8 cellular contexts compared by ENCODE assay signal in the genomic region with DNA sequence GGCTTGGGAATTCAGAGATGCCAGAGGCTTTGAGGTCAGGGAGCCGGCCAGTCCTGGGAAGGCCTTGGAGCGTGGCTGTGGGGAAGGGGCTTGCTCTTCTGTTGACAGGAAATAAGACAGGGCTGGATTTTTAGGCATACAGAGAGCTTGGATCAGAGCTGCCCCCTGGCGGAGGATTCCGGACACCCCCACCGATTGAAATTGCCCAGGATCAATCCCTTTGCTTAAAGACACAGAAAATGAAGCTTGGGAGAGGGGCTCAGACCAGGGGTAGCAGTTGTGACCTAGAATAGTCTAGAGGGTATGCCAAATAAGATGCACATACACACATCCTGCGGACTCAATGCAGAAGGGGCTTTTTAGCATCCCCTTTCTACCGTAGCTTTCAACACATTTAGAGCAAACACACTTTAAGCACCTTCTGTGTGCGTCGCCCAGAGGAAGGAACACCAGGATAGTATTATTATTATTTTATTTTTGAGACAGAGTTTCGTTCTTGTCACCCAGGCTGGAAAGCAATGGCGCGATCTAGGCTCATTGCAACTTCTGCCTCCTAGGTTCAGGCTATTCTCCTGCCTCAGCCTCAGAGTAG.
A peak's percentile ranks its signal among the peaks of the same experiment; 100 is the strongest.
DNase-seq lines count a peak whose midpoint lies in the region; ATAC-seq lines count a peak whose summit lies in the region.

No MANE protein-coding gene starts in this region.

- ATAC-seq in HG02970 (IDR thresholded peaks at IDR 0.05; ENCODE audit: low FRiP score, unreplicated experiment) (no peak), GM18858 (IDR thresholded peaks at IDR 0.05; ENCODE audit: unreplicated experiment) (no peak)

- DNase-seq in DMS53 (lab: John Stamatoyannopoulos, UW) (peak; percentile 73), KG1 (lab: John Stamatoyannopoulos, UW) (peak; percentile 45), SW480 (ENCODE audit: low spot score) (peak; percentile 47), iPS-NIHi11 (ENCODE audit: low spot score) (peak; percentile 76)
- peak; percentile 39 for DNase-seq in activated naive CD8-positive, alpha-beta T cell treated with anti-CD3 and anti-CD28 coated beads, Interleukin-2, amount 50 U/mL, for 16 hours (ENCODE audit: low read depth, low spot score)
- peak; percentile 78 to 79 for DNase-seq in stimulated activated CD4-positive, alpha-beta T cell treated with anti-CD3 and anti-CD28 coated beads, Interleukin-2, amount 100 ng/mL, for 48 hours
